ENCODE assay signal across 8 cellular contexts in genomic region chr1:108125312-108126138, GRCh38.
DNase-seq lines count a peak whose midpoint lies in the region; ATAC-seq, FAIRE-seq and TF ChIP-seq lines count a peak whose summit lies in the region.

No MANE protein-coding gene starts in this region.

- DNase-seq in A673 (ENCODE audit: low spot score) (peak; percentile 82), NCI-H2029 (lab: John Stamatoyannopoulos, UW) (peak; percentile 30), body of pancreas (peak; percentile 55 to 68 (median 58)), iPS DF 6.9 (ENCODE audit: low read depth, low spot score) (peak; percentile 74)
- DNase-seq in stimulated activated CD4-positive, alpha-beta T cell treated with anti-CD3 and anti-CD28 coated beads, Interleukin-12 subunit alpha, Interleukin-12 subunit beta, amount 100 ng/mL, for 48 hours (ENCODE audit: low read depth in 2 of 3, low spot score in 1 of 3), result peak; percentile 36 to 56 (median 42)

- CTCF ChIA-PET in A673 (lab: Charles Lee), result interaction anchor here (0.7 to 3.0 kb wide), 8 partner anchors 75 to 344 kb away, joined by 3 to 48 read pairs (median 4); partner anchors contain the start of gene SLC25A24

- ATAC-seq in GM18517 (IDR thresholded peaks at IDR 0.05; ENCODE audit: unreplicated experiment) (peak; percentile 91), HG03025 (IDR thresholded peaks at IDR 0.05; ENCODE audit: low FRiP score, unreplicated experiment) (peak; percentile 84), body of pancreas (peak; percentile 80)

- H3K27me3 ChIP-seq in A673 (replicated peaks; ENCODE audit: insufficient read depth, low read depth, low read length, poor library complexity) (peaks cover 4% of the 10 kb centered on the region), body of pancreas (no peaks in the 10 kb centered on the region), iPS DF 6.9 (ENCODE audit: control insufficient read depth, insufficient read depth, low read length) (no peaks in the 10 kb centered on the region)

- WGBS in body of pancreas, 2 donors, result 3 to 5% methylated on average over 7 of the region's 7 CpGs
- no CpG with 5 or more reads among the region's 7 CpGs for WGBS in iPS DF 6.9 (ENCODE audit: insufficient coverage, insufficient read length)

- FAIRE-seq in TTC549 (lab: Jason Lieb, UNC), result peak; percentile 47

- TF ChIP-seq POLR2A in body of pancreas (IDR thresholded peaks at IDR 0.05), result no peak

- H3K9me3 ChIP-seq in A673 (ENCODE audit: low read depth, low read length, poor library complexity, severe bottlenecking), result no peaks in the 10 kb centered on the region
- no peaks in the 10 kb centered on the region for H3K9me3 ChIP-seq in body of pancreas
- no peaks in the 10 kb centered on the region for H3K9me3 ChIP-seq in iPS DF 6.9 (ENCODE audit: control insufficient read depth, insufficient read depth, low read length)

- POLR2A ChIA-PET in A673 (lab: Charles Lee; ENCODE audit: low non-redundant PET), result interaction anchor here (1.0 kb wide), 1 partner anchor 343 kb away, joined by 4 read pairs; no protein-coding TSS in a partner anchor

- TF ChIP-seq CTCF in A673 (conservative IDR thresholded peaks at IDR 0.05; ENCODE audit: low read depth, low read length), result peak; percentile 86
- TF ChIP-seq CTCF in body of pancreas (IDR thresholded peaks at IDR 0.05), result peak; percentile 80 to 91 (median 89)

- no TSS peak for BruUV-seq in A673 (replicated peaks; lab: Mats Ljungman, UMichigan)

- intact Hi-C loops in A673 (cut with micrococcal nuclease; ENCODE audit: unreplicated experiment) (loop anchor here (1.0 kb wide), 2 partner anchors 338 to 343 kb away; no protein-coding TSS in a partner anchor), body of pancreas (cut with DNase I) (no loop called here)

- no peak overlapping the region for H3K27ac ChIP-seq in A673 (ENCODE audit: low read depth, low read length, poor library complexity, severe bottlenecking)
- no peak overlapping the region for H3K27ac ChIP-seq in body of pancreas
- no peak overlapping the region for H3K27ac ChIP-seq in iPS DF 6.9 (ENCODE audit: low read length)

- H3K4me3 ChIP-seq in A673 (ENCODE audit: low read depth, low read length, poor library complexity, severe bottlenecking), result no peak overlapping the region
- no peak overlapping the region for H3K4me3 ChIP-seq in body of pancreas
- no peak overlapping the region for H3K4me3 ChIP-seq in iPS DF 6.9 (ENCODE audit: low read length)

- no peaks in the 10 kb centered on the region for H3K4me1 ChIP-seq in A673 (ENCODE audit: insufficient read depth, low read length, poor library complexity, severe bottlenecking)
- no peaks in the 10 kb centered on the region for H3K4me1 ChIP-seq in body of pancreas
- no peaks in the 10 kb centered on the region; the same call in none of the 2 replicates for H3K4me1 ChIP-seq in iPS DF 6.9 (ENCODE audit: control insufficient read depth, insufficient read depth, low read length)

- H3K36me3 ChIP-seq in A673 (ENCODE audit: insufficient read depth, low read length, poor library complexity, severe bottlenecking) (no peaks in the 10 kb centered on the region), body of pancreas (replicated peaks in 1 of 2; ENCODE audit: insufficient read depth in 1 of 2, low read depth in 2 of 2) (no peaks in the 10 kb centered on the region), iPS DF 6.9 (ENCODE audit: control insufficient read depth, insufficient read depth, low read length) (no peaks in the 10 kb centered on the region)

Comparison
In these comparisons a context has a peak if more than half of its experiments do, and no peak if none do; other contexts are left out.
1. DNase-seq: peak in every context shown above with its lines; median percentile 82 in A673; 74 in iPS DF 6.9; 58 in body of pancreas; 42 in stimulated activated CD4-positive, alpha-beta T cell treated with anti-CD3 and anti-CD28 coated beads, Interleukin-12 subunit alpha, Interleukin-12 subunit beta, amount 100 ng/mL, for 48 hours; 30 in NCI-H2029.